ENCODE assay signal across 8 cellular contexts in genomic region chr21:43917515-43918384, GRCh38. TPM values are rescaled to one million over a fixed set of nuclear protein-coding genes. Genes with fewer than 3 reads are reported as not detected.
DNase-seq lines count a peak whose midpoint lies in the region; ATAC-seq, FAIRE-seq and TF ChIP-seq lines count a peak whose summit lies in the region.

No MANE protein-coding gene starts in this region.

- SMC1A ChIA-PET in GM12878 (lab: Charles Lee; ENCODE audit: uncharacterized antibody, unreplicated experiment): interaction anchor here (0.9 to 2.1 kb wide), 13 partner anchors 15 to 107 kb away, joined by 3 to 9 read pairs (median 5); no protein-coding TSS in a partner anchor

- H2AFZ ChIP-seq in GM12878 (ENCODE audit: control insufficient read depth, low read depth, low read length) (no peak overlapping the region), neuronal stem cell (ENCODE audit: low read length) (no peak overlapping the region)

- no peaks in the 10 kb centered on the region for H3K9me3 ChIP-seq in Panc1 (ENCODE audit: control insufficient read depth, insufficient read depth, low read depth, low read length)
- H3K9me3 ChIP-seq in GM12878 (replicated peaks; ENCODE audit: control insufficient read depth, insufficient read depth, low read length): peaks cover 4% of the 10 kb centered on the region; the same call in 2 of the 3 replicates
- peaks cover 0 to 3% (median 0%) of the 10 kb centered on the region in 4 donors for H3K9me3 ChIP-seq in sigmoid colon
- peaks cover 0 to 8% of the 10 kb centered on the region in 2 donors for H3K9me3 ChIP-seq in neuronal stem cell (replicated peaks in 1 of 2; ENCODE audit: control insufficient read depth in 2 of 2, insufficient read depth in 1 of 2, low read depth in 1 of 2, low read length in 2 of 2)

- no peak overlapping the region for H2BK5ac ChIP-seq in neuronal stem cell (ENCODE audit: low read length)

- H4K8ac ChIP-seq in neuronal stem cell (ENCODE audit: low read depth, low read length): no peak overlapping the region

- no peak overlapping the region for H3K14ac ChIP-seq in neuronal stem cell (ENCODE audit: low read length)

- CTCF ChIA-PET in Panc1 (lab: Charles Lee) (interaction anchor here (0.6 to 1.3 kb wide), 2 partner anchors 30 to 51 kb away, joined by 3 to 25 read pairs; no protein-coding TSS in a partner anchor), GM12878 (lab: Yijun Ruan, JAX) (interaction anchor here (0.6 to 1.7 kb wide), 8 partner anchors 21 to 138 kb away, joined by 3 to 10 read pairs (median 5); no protein-coding TSS in a partner anchor)

- BruUV-seq in Panc1 (replicated peaks; lab: Mats Ljungman, UMichigan) (no TSS peak), GM12878 (replicated peaks; lab: Mats Ljungman, UMichigan) (no TSS peak)

- in situ Hi-C loops in Panc1 (cut with HindIII; ENCODE audit: low pct_unique_long_range_greater_than_20kb, low sequenced_read_pairs) (no loop called here), GM12878 (cut with MboI) (no loop called here)

- H3K27me3 ChIP-seq in Panc1 (ENCODE audit: control insufficient read depth, insufficient read depth, low read length): no peaks in the 10 kb centered on the region
- no peaks in the 10 kb centered on the region for H3K27me3 ChIP-seq in GM12878 (replicated peaks in 1 of 2; ENCODE audit: control insufficient read depth in 2 of 2, insufficient read depth in 2 of 2, low read length in 1 of 2)
- H3K27me3 ChIP-seq in sigmoid colon: no peaks in the 10 kb centered on the region
- no peaks in the 10 kb centered on the region for H3K27me3 ChIP-seq in neuronal stem cell (ENCODE audit: control insufficient read depth in 3 of 3, insufficient read depth in 3 of 3, low read depth in 1 of 3, low read length in 3 of 3)

- no peak overlapping the region for H3K4ac ChIP-seq in neuronal stem cell (ENCODE audit: low read length)

- POLR2A ChIA-PET in Panc1 (lab: Charles Lee) (no interaction called here), GM12878 (lab: Charles Lee) (interaction anchor here (0.6 to 1.8 kb wide), 6 partner anchors 19 to 103 kb away, joined by 3 to 7 read pairs (median 4); no protein-coding TSS in a partner anchor)

- H3K4me1 ChIP-seq in Panc1 (ENCODE audit: control insufficient read depth, insufficient read depth, low read length) (no peaks in the 10 kb centered on the region), GM12878 (ENCODE audit: control insufficient read depth, insufficient read depth, low read length) (peaks cover 29% of the 10 kb centered on the region), sigmoid colon (peaks cover 0 to 34% (median 23%) of the 10 kb centered on the region in 4 donors), neuronal stem cell (ENCODE audit: control insufficient read depth in 2 of 2, insufficient read depth in 1 of 2, low read depth in 1 of 2, low read length in 2 of 2) (peaks cover 18 to 21% of the 10 kb centered on the region in 2 donors)

- no peak overlapping the region for H4K91ac ChIP-seq in neuronal stem cell (ENCODE audit: low read depth, low read length, poor library complexity)

- H2AK5ac ChIP-seq in neuronal stem cell (ENCODE audit: low read depth, low read length): no peak overlapping the region

- no peak for FAIRE-seq in GM12878 (lab: Jason Lieb, UNC)

- intact Hi-C loops in Panc1 (cut with micrococcal nuclease; ENCODE audit: unreplicated experiment) (no loop called here), GM12878 (cut with micrococcal nuclease; ENCODE audit: unreplicated experiment) (loop anchor here (1.0 to 2.0 kb wide), 3 partner anchors 41 to 106 kb away; no protein-coding TSS in a partner anchor), sigmoid colon (cut with DNase I) (no loop called here), left cardiac atrium (cut with DNase I) (no loop called here)

- ATAC-seq in Panc1 (no peak), GM12878 (peak; percentile 10; the same call in 1 of the 3 replicates), HG03521 (IDR thresholded peaks at IDR 0.05; ENCODE audit: unreplicated experiment) (no peak), GM21447 (IDR thresholded peaks at IDR 0.05; ENCODE audit: unreplicated experiment) (no peak), left cardiac atrium (no peak)

- no peak overlapping the region for H2BK15ac ChIP-seq in neuronal stem cell (ENCODE audit: low read length)

- TF ChIP-seq CTCF in GM12872 (IDR thresholded peaks at IDR 0.05; ENCODE audit: insufficient read depth, low read depth, low read length) (peak; percentile 59), Panc1 (IDR thresholded peaks at IDR 0.05) (no peak), GM12878 (IDR thresholded peaks at IDR 0.05 in 2 of 3, conservative IDR thresholded peaks at IDR 0.05 in 1 of 3; ENCODE audit: control insufficient read depth in 2 of 3, extremely low read depth in 1 of 3, insufficient read depth in 1 of 3, low read depth in 3 of 3, low read length in 3 of 3) (peak; percentile 35 to 47 (median 41); a peak in 4 of 6 replicates), sigmoid colon (IDR thresholded peaks at IDR 0.05) (no peak)

- RAD21 ChIA-PET in GM12878 (lab: Charles Lee; ENCODE audit: unreplicated experiment): interaction anchor here (0.6 to 2.3 kb wide), 7 partner anchors 19 to 111 kb away, joined by 3 to 12 read pairs (median 8); no protein-coding TSS in a partner anchor

- H3K79me2 ChIP-seq in GM12878 (ENCODE audit: control insufficient read depth, insufficient read depth, low read length): peaks cover 87% of the 10 kb centered on the region

- H3K18ac ChIP-seq in neuronal stem cell (ENCODE audit: low read length): no peak overlapping the region

- peak overlapping the region; percentile 76 for H3K9ac ChIP-seq in GM12878 (ENCODE audit: control insufficient read depth, insufficient read depth, low read length)
- no peak overlapping the region for H3K9ac ChIP-seq in neuronal stem cell (ENCODE audit: low read depth, low read length, poor library complexity)

- H3K23ac ChIP-seq in neuronal stem cell (ENCODE audit: low read depth, low read length, poor library complexity): no peak overlapping the region

- DNase-seq in Panc1 (ENCODE audit: low read depth, low spot score): peak; percentile 5
- DNase-seq in GM12878 (ENCODE audit: low read depth, low spot score): peak; percentile 25
- peak; percentile 41 for DNase-seq in sigmoid colon
- DNase-seq in neuronal stem cell (ENCODE audit: low spot score): no peak
- DNase-seq in left cardiac atrium: no peak

- H3K4me2 ChIP-seq in GM12878 (ENCODE audit: control insufficient read depth, insufficient read depth): peak overlapping the region; percentile 94
- H3K4me2 ChIP-seq in neuronal stem cell (ENCODE audit: insufficient read depth, low read length, poor library complexity, severe bottlenecking): no peak overlapping the region

- TF ChIP-seq EP300 in GM12878 (IDR thresholded peaks at IDR 0.05; ENCODE audit: borderline replicate concordance in 1 of 2, control insufficient read depth in 1 of 2, low read depth in 2 of 2, low read length in 2 of 2): peak; percentile 31 to 50; a peak in 1 of 4 replicates
- no peak for TF ChIP-seq EP300 in sigmoid colon (IDR thresholded peaks at IDR 0.05)

- peak; percentile 37; the same call in 1 of the 2 replicates for TF ChIP-seq RAD21 in GM12878 (IDR thresholded peaks at IDR 0.05; ENCODE audit: insufficient read depth, low read depth, low read length)

- no peaks in the 10 kb centered on the region; the same call in 1 of the 2 replicates for H3K36me3 ChIP-seq in Panc1 (ENCODE audit: control insufficient read depth, insufficient read depth, low read length)
- peaks cover 0 to 2% of the 10 kb centered on the region in 2 experiments; a peak in 2 of 4 replicates for H3K36me3 ChIP-seq in GM12878 (ENCODE audit: control insufficient read depth in 2 of 2, insufficient read depth in 2 of 2, low read length in 1 of 2)
- no peaks in the 10 kb centered on the region for H3K36me3 ChIP-seq in sigmoid colon
- no peaks in the 10 kb centered on the region for H3K36me3 ChIP-seq in neuronal stem cell (replicated peaks in 1 of 2; ENCODE audit: control insufficient read depth in 2 of 2, insufficient read depth in 2 of 2, low read length in 2 of 2)

- no peak overlapping the region for H2BK12ac ChIP-seq in neuronal stem cell (ENCODE audit: low read length)

- WGBS in GM12878 (ENCODE audit: insufficient coverage, insufficient replicate concordance, low lambda C conversion rate, missing lambda C conversion rate): 58% methylated on average over 11 of the region's 12 CpGs
- WGBS in sigmoid colon, 2 donors: 76 to 80% methylated on average over 12 of the region's 12 CpGs
- 100% methylated on average over 1 of the region's 12 CpGs; no CpG with 5 or more reads in 1 of the 2 donors for WGBS in neuronal stem cell (ENCODE audit: extremely low coverage in 2 of 2, insufficient read length in 2 of 2, insufficient replicate concordance in 1 of 2), 2 donors

- H2BK120ac ChIP-seq in neuronal stem cell (ENCODE audit: low read depth, low read length): no peak overlapping the region

- no peak overlapping the region for H3K4me3 ChIP-seq in Panc1 (ENCODE audit: low read depth in 2 of 2, low read length in 2 of 2)
- peak overlapping the region; percentile 73 for H3K4me3 ChIP-seq in GM12878
- peak overlapping the region in 2 of 4 donors; percentile 46 for H3K4me3 ChIP-seq in sigmoid colon
- H3K4me3 ChIP-seq in neuronal stem cell (ENCODE audit: low read length in 2 of 2): peak overlapping the region in 1 of 2 donors; percentile 17

- H3K27ac ChIP-seq in Panc1 (ENCODE audit: low read length) (no peak overlapping the region), GM12878 (ENCODE audit: control insufficient read depth, insufficient read depth) (peak overlapping the region; percentile 88), sigmoid colon (no peak overlapping the region), neuronal stem cell (replicated peaks; ENCODE audit: low read length) (no peak overlapping the region)

- TF ChIP-seq POLR2A in GM12878 (IDR thresholded peaks at IDR 0.05; ENCODE audit: low read depth, low read length): no peak
- TF ChIP-seq POLR2A in sigmoid colon (IDR thresholded peaks at IDR 0.05): no peak

- no peaks in the 10 kb centered on the region for H4K20me1 ChIP-seq in GM12878 (ENCODE audit: control insufficient read depth, insufficient read depth)

- H3K79me1 ChIP-seq in neuronal stem cell (ENCODE audit: low read depth, low read length): no peaks in the 10 kb centered on the region

RNA-seq across cellular contexts. Expression of gene AGPAT3, which starts 52.7 kb away (rescaled TPM):
- 40.1 TPM for total RNA-seq in Panc1 (2021; ENCODE audit: unreplicated experiment)
- 43.7 TPM for polyA plus RNA-seq in Panc1 (2012; ENCODE audit: insufficient read length)
- total RNA-seq in GM12878 (2013; cell fraction: nucleolus; rRNA removed): 212 and 233 TPM in 2 replicates
- 46.9 and 47.8 TPM in 2 replicates for total RNA-seq in GM12878 (2014; rRNA removed)
- total RNA-seq in GM12878 (2014; rRNA removed; fragmentation: Illumina TruSeq; extraction: Trizol): 26.1 and 28.2 TPM in 2 replicates
- 89.5 and 110 TPM in 2 replicates for total RNA-seq in GM12878 (2021)
- 17.3 TPM for polyA plus RNA-seq in GM12878 (2011; ENCODE audit: low read depth)
- polyA plus RNA-seq in GM12878 (2011; rRNA removed): 27.6 and 47.8 TPM in 2 replicates
- 59.2 and 60.5 TPM in 2 replicates for polyA plus RNA-seq in GM12878 (2011; cell fraction: cytosol; rRNA removed)
- polyA plus RNA-seq in GM12878 (2011; cell fraction: nucleus; rRNA removed): 80.2 and 83.8 TPM in 2 replicates
- 36.8 and 49.6 TPM in 2 replicates for polyA plus RNA-seq in GM12878 (2012)
- 19.0 and 28.7 TPM in 2 replicates for polyA plus RNA-seq in GM12878 (2014; fragmentation: Illumina TruSeq; extraction: Trizol)
- 1 to 10 TPM; 1.2 to 3.7 TPM for polyA plus RNA-seq in GM12878 (2014; fragmentation: Nextera tagmentation; extraction: Ambion mirVana)
- polyA plus RNA-seq in GM12878 (2014; rRNA removed): 50.0 and 53.6 TPM in 2 replicates
- 10 to 100 TPM; 17.5 to 33.0 TPM for polyA plus RNA-seq in GM12878 (2016; fragmentation: Nextera tagmentation; extraction: Ambion mirVana)
- 62.2 and 76.5 TPM in 2 replicates for polyA minus RNA-seq in GM12878 (2011; rRNA and poly(A)+ RNA removed)
- polyA minus RNA-seq in GM12878 (2011; cell fraction: cytosol; rRNA and poly(A)+ RNA removed): 24.3 and 30.6 TPM in 2 replicates
- 23.3 and 43.3 TPM in 2 replicates for polyA minus RNA-seq in GM12878 (2011; cell fraction: nucleus; rRNA and poly(A)+ RNA removed)
- 10 to 100 TPM; 18.9 to 26.6 (median 19.8) TPM for total RNA-seq in sigmoid colon
- 10 to 100 TPM; 14.4 to 48.5 (median 33.3) TPM for polyA plus RNA-seq in sigmoid colon
- polyA plus RNA-seq in neuronal stem cell (2013, experiment 1 of 2): 7.7 TPM
- polyA plus RNA-seq in neuronal stem cell (2013, experiment 2 of 2): 7.4 TPM
- total RNA-seq in left cardiac atrium: 10 to 100 TPM; 65.1 to 69.4 TPM

Comparison
In these comparisons a context has a peak if more than half of its experiments do, and no peak if none do; other contexts are left out.
1. CTCF ChIP-seq: peak in GM12872 (single experiment) and GM12878 (3 of 3); none in Panc1 (single experiment) and sigmoid colon (0 of 4).
2. DNase-seq: peak in Panc1 (single experiment), GM12878 (single experiment) and sigmoid colon (single experiment); none in neuronal stem cell (single experiment) and left cardiac atrium (single experiment).